18 cellular contexts compared by ENCODE assay signal in the genomic region with DNA sequence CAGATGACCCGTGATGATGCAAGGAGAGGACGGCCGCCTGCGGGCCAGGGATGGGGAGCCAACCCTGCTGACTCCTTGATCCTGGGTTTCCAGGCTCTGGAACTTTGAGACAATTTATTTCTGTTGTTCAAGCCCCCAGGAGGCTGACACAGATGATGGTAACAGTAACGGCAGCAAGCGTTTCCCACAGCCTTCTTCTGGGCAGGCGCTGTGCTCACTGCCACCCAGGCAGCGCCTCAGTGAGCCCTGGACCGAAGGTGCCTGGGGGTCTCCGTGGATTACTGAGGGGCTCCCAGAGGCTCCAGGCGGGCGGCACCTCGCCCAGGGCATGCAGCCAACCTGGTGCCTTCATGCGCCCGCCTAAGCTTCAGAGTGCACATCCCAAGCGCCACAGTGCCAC.
DNase-seq lines count a peak whose midpoint lies in the region; FAIRE-seq and TF ChIP-seq lines count a peak whose summit lies in the region.
"Had no signal": no experiment of that assay in that cellular context is flagged by ENCODE, and none has a peak within 500 bp of the region (broad histone marks: within the 10 kb centered on the region; RNA-seq: fewer than 3 reads in every experiment).

No MANE protein-coding gene starts in this region.

- TF ChIP-seq CTCF in H1 (IDR thresholded peaks at IDR 0.05; ENCODE audit: control extremely low read depth in 1 of 3, insufficient read depth in 1 of 3, low read depth in 1 of 3, low read length in 3 of 3) (no peak), BE2C (IDR thresholded peaks at IDR 0.05; ENCODE audit: low read depth, low read length) (no peak), breast epithelium (IDR thresholded peaks at IDR 0.05) (no peak)

- H3K23ac ChIP-seq in H1 (ENCODE audit: insufficient read length) (no peak overlapping the region), trophoblast cell (ENCODE audit: low read length) (no peak overlapping the region)

- H2BK120ac ChIP-seq in H1 (replicated peaks; ENCODE audit: low read depth, low read length) (no peak overlapping the region), trophoblast cell (ENCODE audit: insufficient read depth, low read length, poor library complexity) (no peak overlapping the region)

- no peaks in the 10 kb centered on the region for H3K23me2 ChIP-seq in H1 (ENCODE audit: low read depth, low read length)

- no peak overlapping the region for H3K4me3 Mint-ChIP-seq in immature natural killer cell
- H3K4me3 Mint-ChIP-seq: CD8-positive, alpha-beta T cell; HFFc6 had no signal

- TF ChIP-seq RAD21 in H1 (IDR thresholded peaks at IDR 0.05 in 1 of 2, conservative IDR thresholded peaks at IDR 0.05 in 1 of 2; ENCODE audit: low read depth in 2 of 2, low read length in 2 of 2): no peak

- H3K9ac ChIP-seq in BLaER1: peak overlapping the region; percentile 59; the same call in 1 of the 2 replicates
- peak overlapping the region in 4 of 11 experiments; percentile 23 to 71 (median 48); a peak in 5 of 22 replicates for H3K9ac ChIP-seq in BLaER1 treated with 17β-estradiol and CSF1 and Interleukin-3, amounts not matched to agents 10 nM and 100 nM
- no peak overlapping the region for H3K9ac ChIP-seq in H1 (replicated peaks in 1 of 4; ENCODE audit: extremely low read depth in 1 of 4, low read depth in 3 of 4, low read length in 3 of 4)
- H3K9ac ChIP-seq in trophoblast cell (ENCODE audit: low read length): no peak overlapping the region

- H4K8ac ChIP-seq in H1 (ENCODE audit: extremely low read depth, insufficient read depth, low read length): no peak overlapping the region
- H4K8ac ChIP-seq in trophoblast cell (ENCODE audit: low read depth, low read length): no peak overlapping the region

- TF ChIP-seq EP300 in H1 (IDR thresholded peaks at IDR 0.05; ENCODE audit: borderline replicate concordance in 1 of 2, low read depth in 2 of 2, low read length in 2 of 2): no peak

- CTCF ChIA-PET in H1 (lab: Charles Lee; ENCODE audit: partially characterized antibody): no interaction called here

- H3K79me2 ChIP-seq in H1 (ENCODE audit: control insufficient read depth in 1 of 2, insufficient read depth in 2 of 2, low read length in 2 of 2): no peaks in the 10 kb centered on the region
- no peaks in the 10 kb centered on the region for H3K79me2 ChIP-seq in trophoblast cell (ENCODE audit: control insufficient read depth, insufficient read depth, low read length, poor library complexity)

- H4K5ac ChIP-seq in H1 (ENCODE audit: insufficient read length, low read depth, low read length): no peak overlapping the region

- TF ChIP-seq POLR2A in H1 (IDR thresholded peaks at IDR 0.05; ENCODE audit: control extremely low read depth in 1 of 2, low read depth in 2 of 2, low read length in 2 of 2) (no peak), breast epithelium (IDR thresholded peaks at IDR 0.05) (no peak)

- intact Hi-C loops in breast epithelium (cut with DNase I; ENCODE audit: low total_unique reads): no loop called here

- H3K14ac ChIP-seq in H1 (ENCODE audit: insufficient read length): no peak overlapping the region
- no peak overlapping the region for H3K14ac ChIP-seq in trophoblast cell (ENCODE audit: low read length)

- DNase-seq in H1 (ENCODE audit: low read depth in 1 of 2, low spot score in 2 of 2) (no peak), trophoblast cell (no peak), immature natural killer cell (no peak), BE2C (no peak), breast epithelium (ENCODE audit: low spot score in 2 of 2) (no peak)
- DNase-seq: ACHN; Calu3; CD8-positive, alpha-beta T cell; DMS 273 treated with DMSO at 0.1 percent for 48 hours; DND-41; EL; HCEC 1CT; HFFc6 had no signal

- no peak for FAIRE-seq in H1 (lab: Jason Lieb, UNC)
- FAIRE-seq: A204.1, GM12878 had no signal

- H2BK5ac ChIP-seq in H1 (ENCODE audit: low read depth, low read length) (no peak overlapping the region), trophoblast cell (ENCODE audit: low read depth, low read length, poor library complexity) (no peak overlapping the region)

- H2BK12ac ChIP-seq in H1 (ENCODE audit: low read depth, low read length): peak overlapping the region; percentile 50; the same call in 1 of the 2 replicates
- H2BK12ac ChIP-seq in trophoblast cell (ENCODE audit: low read length): no peak overlapping the region

- H2BK15ac ChIP-seq in H1 (ENCODE audit: low read length): no peak overlapping the region

- H3K36me3 ChIP-seq in BLaER1 (no peaks in the 10 kb centered on the region), H1 (ENCODE audit: control insufficient read depth in 2 of 4, insufficient read depth in 4 of 4, low read length in 3 of 4) (no peaks in the 10 kb centered on the region), trophoblast cell (ENCODE audit: control insufficient read depth in 1 of 2, insufficient read depth in 2 of 2, low read length in 2 of 2) (no peaks in the 10 kb centered on the region), BE2C (no peaks in the 10 kb centered on the region), breast epithelium (no peaks in the 10 kb centered on the region)
- H3K36me3 ChIP-seq in BLaER1 treated with 17β-estradiol and CSF1 and Interleukin-3, amounts not matched to agents 10 nM and 100 nM: no peaks in the 10 kb centered on the region

- H3K27ac ChIP-seq in BLaER1: peak overlapping the region; percentile 62
- peak overlapping the region in 6 of 11 experiments; percentile 4 to 78 (median 45); a peak in 8 of 22 replicates for H3K27ac ChIP-seq in BLaER1 treated with 17β-estradiol and CSF1 and Interleukin-3, amounts not matched to agents 10 nM and 100 nM
- no peak overlapping the region for H3K27ac ChIP-seq in H1 (ENCODE audit: low read depth, low read length)
- H3K27ac ChIP-seq in trophoblast cell (ENCODE audit: low read depth, low read length): no peak overlapping the region
- no peak overlapping the region for H3K27ac ChIP-seq in breast epithelium
- H3K27ac ChIP-seq: HL-60 had no signal

- H3K18ac ChIP-seq in H1 (ENCODE audit: extremely low read depth, low read length): no peak overlapping the region
- H3K18ac ChIP-seq in trophoblast cell (ENCODE audit: low read length): no peak overlapping the region

- H3K56ac ChIP-seq in H1 (replicated peaks; ENCODE audit: insufficient read length, low read depth, low read length): no peak overlapping the region

- H3K79me1 ChIP-seq in H1 (ENCODE audit: low read depth, low read length): no peaks in the 10 kb centered on the region
- H3K79me1 ChIP-seq in trophoblast cell (ENCODE audit: low read length): no peaks in the 10 kb centered on the region

- H3K9me3 Mint-ChIP-seq in immature natural killer cell: no peaks in the 10 kb centered on the region
- H3K9me3 Mint-ChIP-seq: CD8-positive, alpha-beta T cell; HFFc6 had no signal

- H3K27me3 ChIP-seq in BLaER1: no peaks in the 10 kb centered on the region
- peaks cover 0 to 76% (median 6%) of the 10 kb centered on the region in 11 experiments; a peak in 14 of 22 replicates for H3K27me3 ChIP-seq in BLaER1 treated with 17β-estradiol and CSF1 and Interleukin-3, amounts not matched to agents 10 nM and 100 nM
- H3K27me3 ChIP-seq in H1 (replicated peaks in 1 of 4; ENCODE audit: control insufficient read depth in 3 of 4, extremely low read depth in 1 of 4, insufficient read depth in 3 of 4, low read length in 3 of 4): no peaks in the 10 kb centered on the region
- H3K27me3 ChIP-seq in trophoblast cell (ENCODE audit: insufficient read depth, low read length): no peaks in the 10 kb centered on the region
- H3K27me3 ChIP-seq in BE2C: no peaks in the 10 kb centered on the region
- H3K27me3 ChIP-seq in breast epithelium: no peaks in the 10 kb centered on the region

- H3K27ac Mint-ChIP-seq in immature natural killer cell: no peak overlapping the region
- H3K27ac Mint-ChIP-seq: CD8-positive, alpha-beta T cell; HFFc6 had no signal

- H3K4me3 ChIP-seq in BLaER1 (no peak overlapping the region), H1 (ENCODE audit: extremely low read depth in 1 of 4, insufficient read depth in 2 of 4, low read depth in 3 of 4, low read length in 4 of 4) (no peak overlapping the region), trophoblast cell (ENCODE audit: low read depth, low read length) (peak overlapping the region; percentile 16), BE2C (ENCODE audit: low read depth, low read length) (no peak overlapping the region), breast epithelium (no peak overlapping the region)
- H3K4me3 ChIP-seq in BLaER1 treated with 17β-estradiol and CSF1 and Interleukin-3, amounts not matched to agents 10 nM and 100 nM: no peak overlapping the region
- H3K4me3 ChIP-seq: GM12878 had no signal

- H4K20me1 ChIP-seq in BLaER1 (peaks cover 6% of the 10 kb centered on the region; the same call in 1 of the 2 replicates), H1 (replicated peaks in 1 of 2; ENCODE audit: control insufficient read depth in 1 of 2, insufficient read depth in 2 of 2, low read length in 2 of 2) (no peaks in the 10 kb centered on the region)
- H4K20me1 ChIP-seq in BLaER1 treated with 17β-estradiol and CSF1 and Interleukin-3, amounts not matched to agents 10 nM and 100 nM: peaks cover 0 to 40% (median 5%) of the 10 kb centered on the region in 11 experiments; a peak in 8 of 22 replicates

- H2AFZ ChIP-seq in H1 (ENCODE audit: low read length) (no peak overlapping the region), trophoblast cell (ENCODE audit: insufficient read depth, low read length, poor library complexity) (no peak overlapping the region)

- H4K12ac ChIP-seq in trophoblast cell (ENCODE audit: low read depth, low read length): no peak overlapping the region

- WGBS in H1 (ENCODE audit: extremely low coverage in 1 of 2, insufficient coverage in 1 of 2, insufficient read length in 1 of 2, insufficient replicate concordance in 2 of 2, low coverage in 1 of 2, low lambda C conversion rate in 2 of 2, missing lambda C conversion rate in 1 of 2), 2 experiments: 95% methylated on average over 16 of the region's 16 CpGs; no CpG with 5 or more reads in 1 of the 2 experiments
- no CpG with 5 or more reads among the region's 16 CpGs for WGBS in trophoblast cell (ENCODE audit: extremely low coverage, insufficient coverage, insufficient read length)

- H3K4ac ChIP-seq in H1 (replicated peaks; ENCODE audit: insufficient read length, low read depth, low read length) (no peak overlapping the region), trophoblast cell (ENCODE audit: low read depth, low read length) (no peak overlapping the region)

- H3K9me3 ChIP-seq in BLaER1: no peaks in the 10 kb centered on the region
- H3K9me3 ChIP-seq in BLaER1 treated with 17β-estradiol and CSF1 and Interleukin-3, amounts not matched to agents 10 nM and 100 nM (replicated peaks in 1 of 11): no peaks in the 10 kb centered on the region
- H3K9me3 ChIP-seq in H1 (ENCODE audit: insufficient read depth in 2 of 2, low read depth in 1 of 2, low read length in 1 of 2): no peaks in the 10 kb centered on the region
- H3K9me3 ChIP-seq in trophoblast cell (ENCODE audit: insufficient read depth, low read depth, low read length): no peaks in the 10 kb centered on the region
- no peaks in the 10 kb centered on the region for H3K9me3 ChIP-seq in BE2C
- H3K9me3 ChIP-seq in breast epithelium: no peaks in the 10 kb centered on the region

- H3K4me1 ChIP-seq in BLaER1 (peaks cover 100% of the 10 kb centered on the region), H1 (replicated peaks in 1 of 4; ENCODE audit: control insufficient read depth in 3 of 4, insufficient read depth in 4 of 4, low read length in 3 of 4) (peaks cover 0 to 14% (median 10%) of the 10 kb centered on the region in 4 experiments; a peak in 6 of 7 replicates), trophoblast cell (ENCODE audit: control insufficient read depth in 1 of 2, insufficient read depth in 2 of 2, low read length in 2 of 2) (peaks cover under 1 to 2% of the 10 kb centered on the region in 2 experiments), BE2C (peaks cover 10% of the 10 kb centered on the region), breast epithelium (no peaks in the 10 kb centered on the region)
- peaks cover 25 to 100% (median 98%) of the 10 kb centered on the region in 10 experiments for H3K4me1 ChIP-seq in BLaER1 treated with 17β-estradiol and CSF1 and Interleukin-3, amounts not matched to agents 10 nM and 100 nM

- POLR2A ChIA-PET in H1 (lab: Charles Lee; ENCODE audit: partially characterized antibody): no interaction called here

- H3K4me2 ChIP-seq in BLaER1: peak overlapping the region; percentile 96
- peak overlapping the region in 9 of 11 experiments; percentile 37 to 100 (median 92); a peak in 17 of 22 replicates for H3K4me2 ChIP-seq in BLaER1 treated with 17β-estradiol and CSF1 and Interleukin-3, amounts not matched to agents 10 nM and 100 nM
- no peak overlapping the region for H3K4me2 ChIP-seq in H1 (ENCODE audit: insufficient read depth in 1 of 2, low read depth in 2 of 2, low read length in 2 of 2)
- no peak overlapping the region for H3K4me2 ChIP-seq in trophoblast cell (ENCODE audit: low read length)

- H3K27me3 Mint-ChIP-seq in immature natural killer cell (ENCODE audit: low read depth in 3 of 3): peaks cover 7% of the 10 kb centered on the region in 3 donors

- H4K91ac ChIP-seq in H1 (replicated peaks; ENCODE audit: insufficient read length, low read length) (no peak overlapping the region), trophoblast cell (ENCODE audit: low read depth, low read length) (no peak overlapping the region)

- peaks cover 0 to 4% (median 4%) of the 10 kb centered on the region in 3 donors for H3K36me3 Mint-ChIP-seq in immature natural killer cell
- H3K36me3 Mint-ChIP-seq: CD8-positive, alpha-beta T cell had no signal

- H2BK20ac ChIP-seq in H1 (ENCODE audit: low read length): no peak overlapping the region

- H2AK5ac ChIP-seq in H1 (ENCODE audit: low read depth, low read length): no peak overlapping the region
- no peak overlapping the region for H2AK5ac ChIP-seq in trophoblast cell (ENCODE audit: low read length)

- H3K4me1 Mint-ChIP-seq in immature natural killer cell: no peaks in the 10 kb centered on the region

Comparison
In these comparisons a context has a peak if more than half of its experiments do, and no peak if none do; other contexts are left out.
1. H3K27ac ChIP-seq: peak in BLaER1 (single experiment) and BLaER1 treated with 17β-estradiol and CSF1 and Interleukin-3, amounts not matched to agents 10 nM and 100 nM (6 of 11); none in H1 (single experiment), trophoblast cell (single experiment) and breast epithelium (0 of 2).
2. H3K4me2 ChIP-seq: peak in BLaER1 (single experiment) and BLaER1 treated with 17β-estradiol and CSF1 and Interleukin-3, amounts not matched to agents 10 nM and 100 nM (9 of 11); none in H1 (0 of 2) and trophoblast cell (single experiment).